ENCODE assay signal across 11 cellular contexts in genomic region chr12:6228535-6229223, GRCh38. TPM values are rescaled to one million over a fixed set of nuclear protein-coding genes. Genes with fewer than 3 reads are reported as not detected.
A peak's percentile ranks its signal among the peaks of the same experiment; 100 is the strongest.
DNase-seq lines count a peak whose midpoint lies in the region; ATAC-seq and TF ChIP-seq lines count a peak whose summit lies in the region.
"Had no signal": no experiment of that assay in that cellular context is flagged by ENCODE, and none has a peak within 500 bp of the region (broad histone marks: within the 10 kb centered on the region; RNA-seq: fewer than 3 reads in every experiment).

No MANE protein-coding gene starts in this region.

- peaks cover 100% of the 10 kb centered on the region for H3K4me1 ChIP-seq in suprapubic skin

- no peak for TF ChIP-seq RAD21 in Ishikawa (IDR thresholded peaks at IDR 0.05; ENCODE audit: low read depth)

- no peak for TF ChIP-seq POLR2A in suprapubic skin (IDR thresholded peaks at IDR 0.05)

- WGBS in suprapubic skin = 24% methylated on average over 9 of the region's 9 CpGs

- H3K27ac ChIP-seq in suprapubic skin = peak overlapping the region; percentile 96

- peaks cover 2% of the 10 kb centered on the region for H3K36me3 ChIP-seq in suprapubic skin

- no peaks in the 10 kb centered on the region for H3K27me3 ChIP-seq in suprapubic skin

- H3K4me3 Mint-ChIP-seq in chondrocyte (ENCODE audit: unreplicated experiment) (no peak overlapping the region), mesothelial cell of epicardium (no peak overlapping the region)
- H3K4me3 Mint-ChIP-seq in natural killer cell treated with Interleukin-12 subunit alpha and Interleukin-12 subunit beta and Interleukin-15 and Interleukin-18, amount 100 ng/mL, for 72 hours = no peak overlapping the region

- H3K9me3 Mint-ChIP-seq in chondrocyte (ENCODE audit: low read depth) (no peaks in the 10 kb centered on the region), mesothelial cell of epicardium (no peaks in the 10 kb centered on the region)
- H3K9me3 Mint-ChIP-seq in natural killer cell treated with Interleukin-12 subunit alpha and Interleukin-12 subunit beta and Interleukin-15 and Interleukin-18, amount 100 ng/mL, for 72 hours = no peaks in the 10 kb centered on the region

- H3K4me1 Mint-ChIP-seq in chondrocyte (ENCODE audit: low read depth) = peaks cover 46% of the 10 kb centered on the region
- H3K4me1 Mint-ChIP-seq in mesothelial cell of epicardium = peaks cover 45% of the 10 kb centered on the region
- H3K4me1 Mint-ChIP-seq in natural killer cell treated with Interleukin-12 subunit alpha and Interleukin-12 subunit beta and Interleukin-15 and Interleukin-18, amount 100 ng/mL, for 72 hours (ENCODE audit: low read depth in 2 of 2) = peaks cover 21 to 25% of the 10 kb centered on the region in 2 donors

- ATAC-seq in natural killer cell treated with Interleukin-12 subunit alpha and Interleukin-12 subunit beta and Interleukin-15 and Interleukin-18, amount 100 ng/mL, for 72 hours = no peak
- ATAC-seq in GM19351 (IDR thresholded peaks at IDR 0.05; ENCODE audit: unreplicated experiment) = no peak
- no peak for ATAC-seq in HG03442 (IDR thresholded peaks at IDR 0.05; ENCODE audit: unreplicated experiment)

- no peaks in the 10 kb centered on the region for H3K27me3 Mint-ChIP-seq in chondrocyte (ENCODE audit: low read depth)
- H3K27me3 Mint-ChIP-seq in mesothelial cell of epicardium (ENCODE audit: low read depth) = no peaks in the 10 kb centered on the region
- H3K27me3 Mint-ChIP-seq in natural killer cell treated with Interleukin-12 subunit alpha and Interleukin-12 subunit beta and Interleukin-15 and Interleukin-18, amount 100 ng/mL, for 72 hours = peaks cover 0 to 5% of the 10 kb centered on the region in 2 donors

- TF ChIP-seq EP300 in Ishikawa (IDR thresholded peaks at IDR 0.05; ENCODE audit: borderline replicate concordance) (no peak), suprapubic skin (IDR thresholded peaks at IDR 0.05) (no peak)

- peak overlapping the region; percentile 6 for H3K4me3 ChIP-seq in suprapubic skin

- H3K9me3 ChIP-seq in suprapubic skin = no peaks in the 10 kb centered on the region

- H3K27ac Mint-ChIP-seq in chondrocyte (ENCODE audit: unreplicated experiment) (peak overlapping the region; percentile 91), mesothelial cell of epicardium (peak overlapping the region; percentile 92)
- no peak overlapping the region for H3K27ac Mint-ChIP-seq in natural killer cell treated with Interleukin-12 subunit alpha and Interleukin-12 subunit beta and Interleukin-15 and Interleukin-18, amount 100 ng/mL, for 72 hours

- H3K36me3 Mint-ChIP-seq in chondrocyte (ENCODE audit: low read depth) (peaks cover 9% of the 10 kb centered on the region), mesothelial cell of epicardium (no peaks in the 10 kb centered on the region)
- H3K36me3 Mint-ChIP-seq in natural killer cell treated with Interleukin-12 subunit alpha and Interleukin-12 subunit beta and Interleukin-15 and Interleukin-18, amount 100 ng/mL, for 72 hours = no peaks in the 10 kb centered on the region

- DNase-seq in chondrocyte (ENCODE audit: low spot score) (no peak), mesothelial cell of epicardium (ENCODE audit: low spot score in 2 of 2, unreplicated experiment in 2 of 2) (no peak), suprapubic skin (ENCODE audit: low spot score in 2 of 2) (peak in 1 of 2 donors; percentile 85), NCI-H146 (lab: John Stamatoyannopoulos, UW) (no peak)
- DNase-seq in natural killer cell treated with Interleukin-12 subunit alpha and Interleukin-12 subunit beta and Interleukin-15 and Interleukin-18, amount 100 ng/mL, for 72 hours (ENCODE audit: low spot score) = no peak
- DNase-seq: cerebellar nuclear complex, DMS53, MV-4-11 had no signal

- TF ChIP-seq CTCF in chondrocyte (IDR thresholded peaks at IDR 0.05) = no peak
- TF ChIP-seq CTCF in mesothelial cell of epicardium (IDR thresholded peaks at IDR 0.05; ENCODE audit: unreplicated experiment) = no peak
- no peak for TF ChIP-seq CTCF in suprapubic skin (IDR thresholded peaks at IDR 0.05)

TF ChIP-seq in Ishikawa, 13 proteins besides CTCF, POLR2A, EP300 and RAD21:
- TF ChIP-seq CREB1 (IDR thresholded peaks at IDR 0.05; ENCODE audit: low read depth) (no peak), TEAD4 (IDR thresholded peaks at IDR 0.05) (no peak), FOXM1 (IDR thresholded peaks at IDR 0.05; ENCODE audit: borderline replicate concordance, low read depth) (no peak), TAF1 (IDR thresholded peaks at IDR 0.05; ENCODE audit: low read depth) (no peak), TCF12 (IDR thresholded peaks at IDR 0.05; ENCODE audit: low read depth) (no peak), CEBPB (IDR thresholded peaks at IDR 0.05) (no peak), ZBTB7A (IDR thresholded peaks at IDR 0.05; ENCODE audit: low read depth) (no peak), NFIC (IDR thresholded peaks at IDR 0.05) (peak; percentile 23; the same call in 1 of the 2 replicates), EGR1 (IDR thresholded peaks at IDR 0.05) (no peak), USF1 (IDR thresholded peaks at IDR 0.05) (no peak), MAX (IDR thresholded peaks at IDR 0.05) (peak; percentile 7; the same call in 1 of the 2 replicates), YY1 (IDR thresholded peaks at IDR 0.05; ENCODE audit: low read depth) (no peak), REST (IDR thresholded peaks at IDR 0.05; ENCODE audit: low read depth) (no peak)

RNA-seq across cellular contexts. Expression of gene CD9, which starts 28.5 kb away (rescaled TPM):
- total RNA-seq in chondrocyte (54.7 to 62.1 TPM (median 60.7 TPM) in 3 replicates), mesothelial cell of epicardium (20.0 to 22.6 TPM (median 22.3 TPM) in 3 replicates), suprapubic skin (100 to 1,000 TPM; 420 to 548 (median 475) TPM)
- total RNA-seq in natural killer cell treated with Interleukin-12 subunit alpha and Interleukin-12 subunit beta and Interleukin-15 and Interleukin-18, amount 100 ng/mL, for 72 hours = 1 to 10 TPM; 1.1 to 3.3 TPM

Comparison
In these comparisons a context has a peak if more than half of its experiments do, and no peak if none do; other contexts are left out.
1. H3K27ac Mint-ChIP-seq: peak in chondrocyte (single experiment) and mesothelial cell of epicardium (single experiment); none in natural killer cell treated with Interleukin-12 subunit alpha and Interleukin-12 subunit beta and Interleukin-15 and Interleukin-18, amount 100 ng/mL, for 72 hours (0 of 2).